ENCODE assay signal across 2 cellular contexts in the genomic region with DNA sequence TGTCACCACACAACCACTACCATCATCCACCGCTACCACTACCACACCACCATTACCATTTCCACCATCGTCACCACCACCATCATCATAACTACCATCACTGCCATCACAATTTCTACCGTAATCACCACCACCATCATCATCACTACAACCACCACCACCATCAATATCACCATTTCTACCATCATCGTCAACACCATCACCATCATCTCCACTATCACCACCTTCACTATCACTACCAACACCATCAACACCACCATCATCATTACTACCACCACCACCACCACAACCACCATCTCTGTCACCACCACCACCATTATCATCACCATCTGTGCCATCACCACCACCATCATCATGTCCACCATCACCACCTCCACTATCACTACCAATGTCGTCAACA.
TF ChIP-seq lines count a peak whose summit lies in the region.

No MANE protein-coding gene starts in this region.

TF ChIP-seq in HEK293, 187 proteins besides CTCF, POLR2A, EP300 and RAD21:
- TF ChIP-seq, protein P1, sequence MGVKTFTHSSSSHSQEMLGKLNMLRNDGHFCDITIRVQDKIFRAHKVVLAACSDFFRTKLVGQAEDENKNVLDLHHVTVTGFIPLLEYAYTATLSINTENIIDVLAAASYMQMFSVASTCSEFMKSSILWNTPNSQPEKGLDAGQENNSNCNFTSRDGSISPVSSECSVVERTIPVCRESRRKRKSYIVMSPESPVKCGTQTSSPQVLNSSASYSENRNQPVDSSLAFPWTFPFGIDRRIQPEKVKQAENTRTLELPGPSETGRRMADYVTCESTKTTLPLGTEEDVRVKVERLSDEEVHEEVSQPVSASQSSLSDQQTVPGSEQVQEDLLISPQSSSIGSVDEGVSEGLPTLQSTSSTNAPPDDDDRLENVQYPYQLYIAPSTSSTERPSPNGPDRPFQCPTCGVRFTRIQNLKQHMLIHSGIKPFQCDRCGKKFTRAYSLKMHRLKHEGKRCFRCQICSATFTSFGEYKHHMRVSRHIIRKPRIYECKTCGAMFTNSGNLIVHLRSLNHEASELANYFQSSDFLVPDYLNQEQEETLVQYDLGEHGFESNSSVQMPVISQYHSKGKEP (tag by site-specific recombination; IDR thresholded peaks at IDR 0.05) = no peak
- TF ChIP-seq ZNF488 (tag by site-specific recombination; IDR thresholded peaks at IDR 0.05) (0 out of 2 replicates have a peak, but pooled peaks have one; percentile 27), AEBP2 (tag by site-specific recombination; IDR thresholded peaks at IDR 0.05; ENCODE audit: borderline replicate concordance) (0 out of 2 replicates have a peak, but pooled peaks have one; percentile 4)
TF ChIP-seq in HEK293: peak in this region for 2.

TF ChIP-seq in H1, 55 proteins besides CTCF, POLR2A, EP300 and RAD21:
- TF ChIP-seq KDM4A (IDR thresholded peaks at IDR 0.05; ENCODE audit: low read depth, low read length, severe bottlenecking) = no peak
- no peak for TF ChIP-seq BRCA1 (IDR thresholded peaks at IDR 0.05; ENCODE audit: low read depth, low read length)
- TF ChIP-seq ZNF274 (IDR thresholded peaks at IDR 0.05; ENCODE audit: borderline replicate concordance, extremely low read depth, low read length) = no peak
- TF ChIP-seq CHD2 (IDR thresholded peaks at IDR 0.05; ENCODE audit: low read length) = no peak
- TF ChIP-seq SIN3A (conservative IDR thresholded peaks at IDR 0.05 in 1 of 2, IDR thresholded peaks at IDR 0.05 in 1 of 2; ENCODE audit: low read depth in 1 of 2, low read length in 2 of 2) = no peak
- no peak for TF ChIP-seq USF2 (IDR thresholded peaks at IDR 0.05; ENCODE audit: low read length)
- no peak for TF ChIP-seq TAF7 (optimal IDR thresholded peaks at IDR 0.05; ENCODE audit: borderline replicate concordance, low read depth, low read length)
